ENCODE assay signal across 15 cellular contexts in the genomic region with DNA sequence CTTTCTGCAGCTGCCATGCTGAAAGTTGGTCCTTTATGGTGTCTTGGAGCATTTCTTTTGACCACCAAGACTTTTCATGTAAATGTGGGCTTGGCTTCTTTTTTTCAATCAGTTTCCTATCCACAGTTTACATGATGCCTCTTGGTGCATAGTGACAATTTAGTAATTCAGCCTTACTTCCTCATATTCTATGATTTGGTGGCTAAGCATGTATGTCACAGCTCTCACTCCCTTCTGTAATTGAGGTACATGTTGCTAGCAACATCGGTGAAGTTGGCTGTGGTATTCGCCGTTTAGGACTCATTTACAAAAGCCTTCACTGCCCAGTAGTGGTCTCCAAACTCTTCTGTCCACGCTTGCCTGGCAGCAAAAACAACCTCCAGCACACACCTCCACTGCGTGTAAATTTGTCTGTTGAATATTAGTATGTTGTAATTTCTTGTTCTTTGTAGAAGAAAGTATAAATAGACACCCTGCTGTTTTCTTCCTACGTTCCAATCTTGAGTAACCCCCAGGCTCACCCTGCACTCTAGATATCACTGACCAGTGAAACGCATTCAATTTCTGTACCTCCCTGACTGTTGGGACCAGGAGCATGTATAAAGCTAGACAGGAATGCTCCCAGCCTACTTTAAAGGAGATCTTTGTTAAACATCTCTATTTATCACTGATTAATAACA.
DNase-seq lines count a peak whose midpoint lies in the region; ATAC-seq and TF ChIP-seq lines count a peak whose summit lies in the region.
"Had no signal": no experiment of that assay in that cellular context is flagged by ENCODE, and none has a peak within 500 bp of the region (broad histone marks: within the 10 kb centered on the region; RNA-seq: fewer than 3 reads in every experiment).

No MANE protein-coding gene starts in this region.

- peak overlapping the region; percentile 78 for H3K27ac Mint-ChIP-seq in CD4-positive, alpha-beta T cell
- H3K27ac Mint-ChIP-seq: activated naive CD8-positive, alpha-beta T cell treated with anti-CD3 and anti-CD28 coated beads for 36 hours had no signal

- no peak for TF ChIP-seq EP300 in suprapubic skin (IDR thresholded peaks at IDR 0.05)

- H3K79me2 ChIP-seq in OCI-LY7 (ENCODE audit: insufficient read depth, low read depth, low read length) = peaks cover 99% of the 10 kb centered on the region

- DNase-seq in CD4-positive, alpha-beta T cell = no peak
- DNase-seq in OCI-LY7 (ENCODE audit: low spot score) (no peak), lower lobe of right lung (no peak), DMS153 treated with DMSO at 0.1 percent for 48 hours (lab: John Stamatoyannopoulos, UW; ENCODE audit: unreplicated experiment) (no peak), pons (ENCODE audit: low spot score) (no peak), suprapubic skin (ENCODE audit: low spot score in 2 of 2) (no peak), DMS79 treated with DMSO at 0.1 percent for 48 hours (lab: John Stamatoyannopoulos, UW) (no peak)
- DNase-seq: activated naive CD8-positive, alpha-beta T cell treated with anti-CD3 and anti-CD28 coated beads for 36 hours; Calu3; central memory CD4-positive, alpha-beta T cell; heart left ventricle; left cardiac atrium had no signal

- no peaks in the 10 kb centered on the region for H3K9me3 Mint-ChIP-seq in CD4-positive, alpha-beta T cell
- H3K9me3 Mint-ChIP-seq: activated naive CD8-positive, alpha-beta T cell treated with anti-CD3 and anti-CD28 coated beads for 36 hours had no signal

- no peak overlapping the region for H3K4me3 ChIP-seq in OCI-LY7 (ENCODE audit: low read depth, low read length, poor library complexity, severe bottlenecking)
- no peak overlapping the region for H3K4me3 ChIP-seq in lower lobe of right lung
- no peak overlapping the region for H3K4me3 ChIP-seq in suprapubic skin
- H3K4me3 ChIP-seq: heart left ventricle, smooth muscle cell had no signal

- H2AFZ ChIP-seq in OCI-LY7 (ENCODE audit: low read length) = no peak overlapping the region

- H4K20me1 ChIP-seq in OCI-LY7 (ENCODE audit: insufficient read depth, low read length) = peaks cover 35% of the 10 kb centered on the region

- 82% methylated on average over 7 of the region's 7 CpGs for WGBS in suprapubic skin

- CTCF ChIA-PET in CD4-positive, alpha-beta T cell (lab: Charles Lee) = interaction anchor here (0.7 to 3.5 kb wide), 3 partner anchors 16 to 1854 kb away, joined by 3 to 17 read pairs (median 3); no protein-coding TSS in a partner anchor
- CTCF ChIA-PET in OCI-LY7 (lab: Charles Lee; ENCODE audit: unreplicated experiment) = interaction anchor here (0.6 kb wide), 1 partner anchor 147 kb away, joined by 3 read pairs; no protein-coding TSS in a partner anchor

- no peak for ATAC-seq in CD4-positive, alpha-beta T cell (ENCODE audit: poor library complexity)
- ATAC-seq in GM18511 (IDR thresholded peaks at IDR 0.05; ENCODE audit: unreplicated experiment) (peak; percentile 53), lower lobe of right lung (peak; percentile 48 to 64)
- ATAC-seq: left cardiac atrium had no signal

- no peaks in the 10 kb centered on the region for H3K27me3 Mint-ChIP-seq in CD4-positive, alpha-beta T cell
- H3K27me3 Mint-ChIP-seq: activated naive CD8-positive, alpha-beta T cell treated with anti-CD3 and anti-CD28 coated beads for 36 hours had no signal

- H3K9me2 ChIP-seq in OCI-LY7 (ENCODE audit: insufficient read depth, low read length) = no peaks in the 10 kb centered on the region

- peaks cover 64% of the 10 kb centered on the region for H3K4me1 ChIP-seq in OCI-LY7 (ENCODE audit: insufficient read depth, low read length, poor library complexity, severe bottlenecking)
- H3K4me1 ChIP-seq in lower lobe of right lung = peaks cover 74% of the 10 kb centered on the region
- H3K4me1 ChIP-seq in suprapubic skin = peaks cover 3% of the 10 kb centered on the region

- peak overlapping the region; percentile 46 for H3K4me2 ChIP-seq in OCI-LY7 (ENCODE audit: low read length)
- H3K4me2 ChIP-seq: smooth muscle cell had no signal

- H3K27ac ChIP-seq in CD4-positive, alpha-beta T cell (ENCODE audit: low read depth, low read length) = no peak overlapping the region
- H3K27ac ChIP-seq in OCI-LY7 (ENCODE audit: low read depth, low read length, poor library complexity, severe bottlenecking) = no peak overlapping the region
- H3K27ac ChIP-seq in lower lobe of right lung = no peak overlapping the region
- no peak overlapping the region for H3K27ac ChIP-seq in suprapubic skin
- H3K27ac ChIP-seq: epithelial cell of prostate had no signal

- BruUV-seq in OCI-LY7 (replicated peaks; lab: Mats Ljungman, UMichigan) = no TSS peak

- H3K36me3 ChIP-seq in OCI-LY7 (ENCODE audit: insufficient read depth, low read length) (peaks cover 28% of the 10 kb centered on the region), lower lobe of right lung (peaks cover 3% of the 10 kb centered on the region), suprapubic skin (peaks cover under 1% of the 10 kb centered on the region)

- POLR2A ChIA-PET in CD4-positive, alpha-beta T cell (lab: Charles Lee) = interaction anchor here (0.9 to 1.1 kb wide), 2 partner anchors 11 to 37 kb away, joined by 3 read pairs; no protein-coding TSS in a partner anchor
- POLR2A ChIA-PET in OCI-LY7 (lab: Charles Lee) = interaction anchor here (0.5 to 1.1 kb wide), 8 partner anchors 16 to 1592 kb away, joined by 3 to 5 read pairs (median 4); no protein-coding TSS in a partner anchor

- no peaks in the 10 kb centered on the region for H3K27me3 ChIP-seq in CD4-positive, alpha-beta T cell (ENCODE audit: control insufficient read depth, insufficient read depth, low read length)
- H3K27me3 ChIP-seq in lower lobe of right lung (ENCODE audit: low read depth) = no peaks in the 10 kb centered on the region
- H3K27me3 ChIP-seq in suprapubic skin = no peaks in the 10 kb centered on the region
- H3K27me3 ChIP-seq: heart left ventricle had no signal

- peaks cover 90% of the 10 kb centered on the region for H3K4me1 Mint-ChIP-seq in CD4-positive, alpha-beta T cell (ENCODE audit: low read depth)

- peaks cover 40% of the 10 kb centered on the region for H3K36me3 Mint-ChIP-seq in CD4-positive, alpha-beta T cell (ENCODE audit: low read depth)

- no peak for TF ChIP-seq POLR2A in suprapubic skin (IDR thresholded peaks at IDR 0.05)

- peak overlapping the region; percentile 67 for H3K4me3 Mint-ChIP-seq in CD4-positive, alpha-beta T cell
- H3K4me3 Mint-ChIP-seq: activated naive CD8-positive, alpha-beta T cell treated with anti-CD3 and anti-CD28 coated beads for 36 hours had no signal

- no peak for TF ChIP-seq CTCF in CD4-positive, alpha-beta T cell (IDR thresholded peaks at IDR 0.05)
- TF ChIP-seq CTCF in OCI-LY7 (conservative IDR thresholded peaks at IDR 0.05; ENCODE audit: low read length) (no peak), lower lobe of right lung (IDR thresholded peaks at IDR 0.05) (no peak), suprapubic skin (IDR thresholded peaks at IDR 0.05) (no peak)

- H3K9me3 ChIP-seq in CD4-positive, alpha-beta T cell (ENCODE audit: control insufficient read depth, low read length) = no peaks in the 10 kb centered on the region
- H3K9me3 ChIP-seq in OCI-LY7 (ENCODE audit: low read length) (no peaks in the 10 kb centered on the region), lower lobe of right lung (no peaks in the 10 kb centered on the region), suprapubic skin (no peaks in the 10 kb centered on the region)
- H3K9me3 ChIP-seq: heart left ventricle had no signal

- intact Hi-C loops in CD4-positive, alpha-beta T cell (cut with DNase I, micrococcal nuclease) = no loop called here
- intact Hi-C loops in OCI-LY7 (cut with micrococcal nuclease; ENCODE audit: unreplicated experiment) (no loop called here), lower lobe of right lung (cut with DNase I) (no loop called here)
